ENCODE assay signal across 25 cellular contexts in the genomic region with DNA sequence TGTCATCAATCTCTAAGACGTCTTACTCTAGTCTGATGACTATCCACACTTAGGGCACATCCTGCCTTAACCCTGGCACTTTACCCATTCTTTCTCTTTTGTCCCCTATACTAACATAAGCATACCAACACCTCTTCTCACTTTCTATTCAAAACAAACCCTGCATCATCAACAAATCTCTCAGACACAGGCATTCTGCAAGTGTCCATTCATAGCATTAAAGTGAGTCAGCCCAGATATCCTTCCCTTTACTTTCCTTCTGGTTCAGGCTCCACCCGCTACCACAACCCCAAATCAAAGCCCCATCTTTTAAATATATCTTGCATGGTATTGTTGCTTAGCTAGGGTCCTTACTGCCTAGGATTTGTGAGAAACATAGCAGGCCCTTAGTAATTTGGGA. TPM values are rescaled to one million over a fixed set of nuclear protein-coding genes. Genes with fewer than 3 reads are reported as not detected.
A peak's percentile ranks its signal among the peaks of the same experiment; 100 is the strongest.
DNase-seq lines count a peak whose midpoint lies in the region; ATAC-seq, FAIRE-seq and TF ChIP-seq lines count a peak whose summit lies in the region.
"Had no signal": no experiment of that assay in that cellular context is flagged by ENCODE, and none has a peak within 500 bp of the region (broad histone marks: within the 10 kb centered on the region; RNA-seq: fewer than 3 reads in every experiment).

No MANE protein-coding gene starts in this region.

- TF ChIP-seq POLR2A in endothelial cell of umbilical vein (IDR thresholded peaks at IDR 0.05; ENCODE audit: low read depth, low read length), result no peak

- TF ChIP-seq CTCF in endothelial cell of umbilical vein (IDR thresholded peaks at IDR 0.05; ENCODE audit: extremely low read depth in 1 of 2, insufficient read depth in 1 of 2, low read depth in 1 of 2, low read length in 2 of 2) (no peak), smooth muscle cell (IDR thresholded peaks at IDR 0.05; ENCODE audit: borderline replicate concordance, insufficient read depth, poor library complexity, severe bottlenecking) (no peak)

- H3K79me2 ChIP-seq in endothelial cell of umbilical vein (ENCODE audit: control insufficient read depth, insufficient read depth, low read length), result peaks cover 4% of the 10 kb centered on the region
- no peaks in the 10 kb centered on the region for H3K79me2 ChIP-seq in smooth muscle cell (ENCODE audit: low read depth)
- H3K79me2 ChIP-seq: hepatocyte had no signal

- no TSS peak for BruUV-seq in endothelial cell of umbilical vein (replicated peaks; lab: Mats Ljungman, UMichigan)

- H3K4me1 ChIP-seq in endothelial cell of umbilical vein (ENCODE audit: control insufficient read depth, extremely low read depth, insufficient read depth, low read length) (peaks cover 18% of the 10 kb centered on the region), smooth muscle cell (ENCODE audit: low read depth) (peaks cover 15% of the 10 kb centered on the region)
- H3K4me1 ChIP-seq: BLaER1 treated with 17β-estradiol and CSF1 and Interleukin-3, amounts not matched to agents 10 nM and 100 nM had no signal

- H3K9me3 Mint-ChIP-seq in activated CD4-positive, alpha-beta T cell treated with anti-CD3 and anti-CD28 coated beads, Interleukin-2, amount 10 ng/mL, durations not matched to agents 7 days and 5 days, result no peaks in the 10 kb centered on the region
- H3K9me3 Mint-ChIP-seq: endodermal cell; H9; natural killer cell; stimulated activated naive CD8-positive, alpha-beta T cell treated with anti-CD3 and anti-CD28 coated beads, Interleukin-15, Interleukin-2, amounts not matched to agents 100 ng/mL and 50 ng/mL, for 24 hours had no signal

- H3F3A ChIP-seq in smooth muscle cell (ENCODE audit: low read depth), result no peaks in the 10 kb centered on the region

- H3K9me3 ChIP-seq in endothelial cell of umbilical vein (replicated peaks; ENCODE audit: control insufficient read depth, insufficient read depth, low read length), result no peaks in the 10 kb centered on the region
- no peaks in the 10 kb centered on the region for H3K9me3 ChIP-seq in smooth muscle cell (replicated peaks; ENCODE audit: low read depth)
- H3K9me3 ChIP-seq: pancreas, transverse colon had no signal

- CTCF ChIA-PET in endothelial cell of umbilical vein (lab: Charles Lee), result interaction anchor here (0.6 kb wide), 1 partner anchor 88 kb away, joined by 3 read pairs; no protein-coding TSS in a partner anchor
- CTCF ChIA-PET in activated CD4-positive, alpha-beta T cell treated with anti-CD3 and anti-CD28 coated beads, Interleukin-2, amount 10 ng/mL, durations not matched to agents 7 days and 5 days (lab: Charles Lee), result no interaction called here

- WGBS in smooth muscle cell (ENCODE audit: low lambda C conversion rate), result 71% methylated on average over 2 of the region's 2 CpGs

- DNase-seq in GM03348 (ENCODE audit: low spot score) (peak; percentile 45), RCC 7860 (ENCODE audit: low spot score) (peak; percentile 36), endothelial cell of umbilical vein (ENCODE audit: low read depth, low spot score) (peak; percentile 50), renal cortical epithelial cell (ENCODE audit: low read depth) (peak; percentile 71), smooth muscle cell (lab: John Stamatoyannopoulos, UW; ENCODE audit: unreplicated experiment) (no peak)
- no peak for DNase-seq in activated CD4-positive, alpha-beta T cell treated with anti-CD3 and anti-CD28 coated beads, Interleukin-2, amount 10 ng/mL, durations not matched to agents 7 days and 5 days
- DNase-seq: activated CD4-positive, alpha-beta T cell treated with anti-CD3 and anti-CD28 coated beads, Interleukin-2, amount 50 U/mL, for 4 hours; endodermal cell; GDM1; H9; islet precursor cell; KBM-7; mesendoderm; natural killer cell; NCI-H1930; NCI-H446 treated with DMSO at 0.1 percent for 48 hours; pancreas; stimulated activated CD4-positive, alpha-beta T cell treated with anti-CD3 and anti-CD28 coated beads, Interleukin-2, amount 100 ng/mL, for 24 hours; transverse colon had no signal

- intact Hi-C loops in endothelial cell of umbilical vein (cut with micrococcal nuclease), result no loop called here

- ATAC-seq in HG03135 (IDR thresholded peaks at IDR 0.05; ENCODE audit: unreplicated experiment), result no peak
- ATAC-seq: natural killer cell, pancreas had no signal

- H3K9ac ChIP-seq in endothelial cell of umbilical vein (replicated peaks; ENCODE audit: extremely low read depth, insufficient read depth, low read length), result no peak overlapping the region
- H3K9ac ChIP-seq in smooth muscle cell (ENCODE audit: low read depth), result no peak overlapping the region
- H3K9ac ChIP-seq: BLaER1 treated with 17β-estradiol and CSF1 and Interleukin-3, amounts not matched to agents 10 nM and 100 nM had no signal

- peaks cover 20% of the 10 kb centered on the region for H3K27me3 Mint-ChIP-seq in activated CD4-positive, alpha-beta T cell treated with anti-CD3 and anti-CD28 coated beads, Interleukin-2, amount 10 ng/mL, durations not matched to agents 7 days and 5 days

- H3K4me2 ChIP-seq in endothelial cell of umbilical vein (ENCODE audit: insufficient read depth, low read length) (peak overlapping the region; percentile 20), smooth muscle cell (no peak overlapping the region)
- H3K4me2 ChIP-seq: BLaER1 treated with 17β-estradiol and CSF1 and Interleukin-3, amounts not matched to agents 10 nM and 100 nM; hepatocyte had no signal

- no peaks in the 10 kb centered on the region for H3K36me3 Mint-ChIP-seq in activated CD4-positive, alpha-beta T cell treated with anti-CD3 and anti-CD28 coated beads, Interleukin-2, amount 10 ng/mL, durations not matched to agents 7 days and 5 days (ENCODE audit: low read depth)
- H3K36me3 Mint-ChIP-seq: natural killer cell had no signal

- no peak overlapping the region for H3K4me3 ChIP-seq in endothelial cell of umbilical vein (replicated peaks in 1 of 3; ENCODE audit: insufficient read depth in 1 of 3, low read depth in 1 of 3, low read length in 3 of 3)
- no peak overlapping the region for H3K4me3 ChIP-seq in smooth muscle cell
- H3K4me3 ChIP-seq: BLaER1 treated with 17β-estradiol and CSF1 and Interleukin-3, amounts not matched to agents 10 nM and 100 nM; hepatocyte; pancreas; transverse colon had no signal

- H3K4me1 Mint-ChIP-seq in activated CD4-positive, alpha-beta T cell treated with anti-CD3 and anti-CD28 coated beads, Interleukin-2, amount 10 ng/mL, durations not matched to agents 7 days and 5 days, result peaks cover 2% of the 10 kb centered on the region
- H3K4me1 Mint-ChIP-seq: natural killer cell had no signal

- H3K27me3 ChIP-seq in endothelial cell of umbilical vein (ENCODE audit: control insufficient read depth in 2 of 2, insufficient read depth in 2 of 2, low read length in 2 of 2), result no peaks in the 10 kb centered on the region
- H3K27me3 ChIP-seq in smooth muscle cell (ENCODE audit: low read depth), result peaks cover 32% of the 10 kb centered on the region
- H3K27me3 ChIP-seq: BLaER1 treated with 17β-estradiol and CSF1 and Interleukin-3, amounts not matched to agents 10 nM and 100 nM; pancreas had no signal

- H3K36me3 ChIP-seq in endothelial cell of umbilical vein (ENCODE audit: control insufficient read depth in 2 of 2, extremely low read depth in 1 of 2, insufficient read depth in 2 of 2, low read length in 2 of 2), result no peaks in the 10 kb centered on the region
- no peaks in the 10 kb centered on the region for H3K36me3 ChIP-seq in smooth muscle cell (ENCODE audit: low read depth)
- H3K36me3 ChIP-seq: BLaER1 treated with 17β-estradiol and CSF1 and Interleukin-3, amounts not matched to agents 10 nM and 100 nM; pancreas; transverse colon had no signal

- H3K27ac ChIP-seq in endothelial cell of umbilical vein (ENCODE audit: insufficient read depth, low read depth, low read length) (peak overlapping the region; percentile 42), smooth muscle cell (ENCODE audit: low read depth) (no peak overlapping the region)
- H3K27ac ChIP-seq: BLaER1 treated with 17β-estradiol and CSF1 and Interleukin-3, amounts not matched to agents 10 nM and 100 nM; hepatocyte; pancreas; transverse colon had no signal

- no peak overlapping the region for H2AFZ ChIP-seq in endothelial cell of umbilical vein (ENCODE audit: low read depth, low read length)
- H2AFZ ChIP-seq in smooth muscle cell (ENCODE audit: low read depth), result no peak overlapping the region
- H2AFZ ChIP-seq: hepatocyte had no signal

- H3K9me1 ChIP-seq in endothelial cell of umbilical vein (replicated peaks; ENCODE audit: control insufficient read depth, extremely low read depth, insufficient read depth, low read length), result no peaks in the 10 kb centered on the region

- H3K27ac Mint-ChIP-seq in activated CD4-positive, alpha-beta T cell treated with anti-CD3 and anti-CD28 coated beads, Interleukin-2, amount 10 ng/mL, durations not matched to agents 7 days and 5 days, result no peak overlapping the region
- H3K27ac Mint-ChIP-seq: endodermal cell; H9; natural killer cell; stimulated activated naive CD8-positive, alpha-beta T cell treated with anti-CD3 and anti-CD28 coated beads, Interleukin-15, Interleukin-2, amounts not matched to agents 100 ng/mL and 50 ng/mL, for 24 hours had no signal

- dilution Hi-C loops in endothelial cell of umbilical vein (cut with MboI; ENCODE audit: extremely low pct_ligation_motif_present, low sequenced_read_pairs), result no loop called here

- H3K4me3 Mint-ChIP-seq in activated CD4-positive, alpha-beta T cell treated with anti-CD3 and anti-CD28 coated beads, Interleukin-2, amount 10 ng/mL, durations not matched to agents 7 days and 5 days, result no peak overlapping the region
- H3K4me3 Mint-ChIP-seq: endodermal cell; H9; natural killer cell; stimulated activated naive CD8-positive, alpha-beta T cell treated with anti-CD3 and anti-CD28 coated beads, Interleukin-15, Interleukin-2, amounts not matched to agents 100 ng/mL and 50 ng/mL, for 24 hours had no signal

- FAIRE-seq in RCC 7860 (lab: Jason Lieb, UNC) (no peak), endothelial cell of umbilical vein (lab: Jason Lieb, UNC) (peak; percentile 78)
- FAIRE-seq: colon, GM12891, pancreas had no signal

- H4K20me1 ChIP-seq in endothelial cell of umbilical vein (replicated peaks; ENCODE audit: control insufficient read depth, extremely low read depth, insufficient read depth, low read length) (no peaks in the 10 kb centered on the region), smooth muscle cell (ENCODE audit: low read depth) (no peaks in the 10 kb centered on the region)
- H4K20me1 ChIP-seq: BLaER1 treated with 17β-estradiol and CSF1 and Interleukin-3, amounts not matched to agents 10 nM and 100 nM had no signal

- POLR2A ChIA-PET in endothelial cell of umbilical vein (lab: Charles Lee), result no interaction called here
- POLR2A ChIA-PET in activated CD4-positive, alpha-beta T cell treated with anti-CD3 and anti-CD28 coated beads, Interleukin-2, amount 10 ng/mL, durations not matched to agents 7 days and 5 days (lab: Charles Lee), result no interaction called here

RNA-seq across cellular contexts. Expression of a gene that starts 3.8 kb away (rescaled TPM):
- total RNA-seq in endothelial cell of umbilical vein (2.7 and 10.3 TPM in 2 replicates), renal cortical epithelial cell (10.4 and 22.1 TPM in 2 replicates), smooth muscle cell (0.22 TPM in 1 of 2 replicates, not detected in the other)
- polyA plus RNA-seq in endothelial cell of umbilical vein (3.0 TPM in 2 replicates), smooth muscle cell (0.53 TPM in 1 of 2 replicates, not detected in the other)
- polyA plus RNA-seq in endothelial cell of umbilical vein (2011; cell fraction: cytosol; rRNA removed), result 4.2 and 4.8 TPM in 2 replicates
- polyA plus RNA-seq in endothelial cell of umbilical vein (2011; cell fraction: nucleus; rRNA removed), result 23.6 and 31.0 TPM in 2 replicates
- polyA plus RNA-seq in endothelial cell of umbilical vein (2012), result 42.8 and 83.5 TPM in 2 replicates
- polyA minus RNA-seq in endothelial cell of umbilical vein, result 2.1 and 4.4 TPM in 2 replicates
- polyA minus RNA-seq in endothelial cell of umbilical vein (2011; cell fraction: cytosol; rRNA and poly(A)+ RNA removed), result not detected
- 7.6 and 13.3 TPM in 2 replicates for polyA minus RNA-seq in endothelial cell of umbilical vein (2011; cell fraction: nucleus; rRNA and poly(A)+ RNA removed)
- total RNA-seq in activated CD4-positive, alpha-beta T cell treated with anti-CD3 and anti-CD28 coated beads, Interleukin-2, amount 10 ng/mL, durations not matched to agents 7 days and 5 days, result not detected
- total RNA-seq: natural killer cell had no signal

Comparison
In these comparisons a context has a peak if more than half of its experiments do, and no peak if none do; other contexts are left out.
1. DNase-seq: peak in GM03348 (single experiment), RCC 7860 (single experiment), endothelial cell of umbilical vein (single experiment) and renal cortical epithelial cell (single experiment); none in activated CD4-positive, alpha-beta T cell treated with anti-CD3 and anti-CD28 coated beads, Interleukin-2, amount 10 ng/mL, durations not matched to agents 7 days and 5 days (single experiment) and smooth muscle cell (single experiment).